In the genomic region with DNA sequence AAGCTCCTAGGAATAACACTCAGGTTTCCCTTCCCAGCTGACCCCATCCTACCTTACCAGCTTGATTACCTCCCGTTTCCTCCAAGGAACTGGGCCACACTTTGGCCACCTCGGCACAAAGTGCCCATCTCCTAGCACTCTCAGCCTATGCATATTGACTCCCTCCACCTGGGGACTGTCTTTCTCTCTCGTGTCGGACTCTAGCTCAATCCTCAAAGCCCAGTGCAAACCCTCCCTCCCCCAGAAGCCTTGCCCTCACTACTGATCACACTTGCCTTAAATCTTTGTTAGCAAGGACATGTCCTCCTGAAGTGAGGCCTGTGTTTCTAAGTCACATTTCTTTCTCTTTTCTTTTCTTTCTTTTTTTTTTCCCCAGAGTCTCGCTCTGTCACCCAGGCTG, we compare ENCODE assay signal across 18 cellular contexts. TPM values are rescaled to one million over a fixed set of nuclear protein-coding genes. Genes with fewer than 3 reads are reported as not detected.
"Had no signal": no experiment of that assay in that cellular context is flagged by ENCODE, and none has a peak within 500 bp of the region (broad histone marks: within the 10 kb centered on the region; RNA-seq: fewer than 3 reads in every experiment).

No MANE protein-coding gene starts in this region.

- H3K36me3 Mint-ChIP-seq: activated naive CD8-positive, alpha-beta T cell treated with anti-CD3 and anti-CD28 coated beads for 36 hours had no signal

- H3K27me3 Mint-ChIP-seq: activated naive CD8-positive, alpha-beta T cell treated with anti-CD3 and anti-CD28 coated beads for 36 hours; stimulated activated naive CD8-positive, alpha-beta T cell treated with anti-CD3 and anti-CD28 coated beads, Interleukin-15, Interleukin-2, amounts not matched to agents 100 ng/mL and 50 ng/mL, for 24 hours had no signal

- ATAC-seq: activated CD8-positive, alpha-beta T cell treated with anti-CD3 and anti-CD28 coated beads, Interleukin-2, amount 10 ng/mL, durations not matched to agents 7 days and 5 days; left lobe of liver; lower lobe of right lung; mucosa of descending colon had no signal

- H3K27ac ChIP-seq: lower lobe of right lung, prostate gland, tibial artery, VCaP had no signal

- H3K36me3 ChIP-seq: lower lobe of right lung, prostate gland had no signal

- H3K9me3 Mint-ChIP-seq: activated naive CD8-positive, alpha-beta T cell treated with anti-CD3 and anti-CD28 coated beads for 36 hours; activated T-helper 2 cell treated with anti-CD3 and anti-CD28 coated beads, Interferon-gamma antibody, Interleukin-2, Interleukin-4, amounts not matched to agents 10 μg/mL and 5 μg/mL and 100 μg/mL, durations not matched to agents 14 hours and 24 hours and 36 hours; stimulated activated naive CD8-positive, alpha-beta T cell treated with anti-CD3 and anti-CD28 coated beads, Interleukin-15, Interleukin-2, amounts not matched to agents 100 ng/mL and 50 ng/mL, for 24 hours had no signal

- H3K4me3 ChIP-seq: lower lobe of right lung, mucosa of descending colon, prostate gland, tibial artery had no signal

- H3K27me3 ChIP-seq: tibial artery had no signal

- H3K27ac Mint-ChIP-seq: activated CD8-positive, alpha-beta T cell treated with anti-CD3 and anti-CD28 coated beads, Interleukin-2, amount 10 ng/mL, durations not matched to agents 7 days and 5 days; activated naive CD8-positive, alpha-beta T cell treated with anti-CD3 and anti-CD28 coated beads for 36 hours; activated T-helper 2 cell treated with anti-CD3 and anti-CD28 coated beads, Interferon-gamma antibody, Interleukin-2, Interleukin-4, amounts not matched to agents 10 μg/mL and 5 μg/mL and 100 μg/mL, durations not matched to agents 14 hours and 24 hours and 36 hours; stimulated activated naive CD8-positive, alpha-beta T cell treated with anti-CD3 and anti-CD28 coated beads, Interleukin-15, Interleukin-2, amounts not matched to agents 100 ng/mL and 50 ng/mL, for 24 hours had no signal

- H3K4me3 Mint-ChIP-seq: activated CD8-positive, alpha-beta T cell treated with anti-CD3 and anti-CD28 coated beads, Interleukin-2, amount 10 ng/mL, durations not matched to agents 7 days and 5 days; activated naive CD8-positive, alpha-beta T cell treated with anti-CD3 and anti-CD28 coated beads for 36 hours; stimulated activated naive CD8-positive, alpha-beta T cell treated with anti-CD3 and anti-CD28 coated beads, Interleukin-15, Interleukin-2, amounts not matched to agents 100 ng/mL and 50 ng/mL, for 24 hours had no signal

- H3K9me3 ChIP-seq: lower lobe of right lung, mucosa of descending colon, prostate gland, tibial artery had no signal

- DNase-seq: activated CD4-positive, alpha-beta T cell treated with anti-CD3 and anti-CD28 coated beads for 1 hour; activated CD4-positive, alpha-beta T cell treated with anti-CD3 and anti-CD28 coated beads, Interleukin-2, amount 50 U/mL, for 1 hour; activated CD8-positive, alpha-beta T cell treated with anti-CD3 and anti-CD28 coated beads, Interleukin-2, amount 10 ng/mL, durations not matched to agents 7 days and 5 days; activated naive CD4-positive, alpha-beta T cell treated with Interleukin-2 at 50 U/mL for 16 hours; activated naive CD8-positive, alpha-beta T cell treated with anti-CD3 and anti-CD28 coated beads for 36 hours; cortex of kidney; lower lobe of right lung; mesendoderm; mucosa of descending colon; stimulated activated CD4-positive, alpha-beta T cell treated with anti-CD3 and anti-CD28 coated beads, Interleukin-4, amount 100 ng/mL, for 1 hour; tibial artery had no signal

RNA-seq across cellular contexts. Expression of gene RAB26, which starts 2.6 kb away (rescaled TPM):
- total RNA-seq: T-helper 2 cell treated with Interferon-gamma antibody and Interleukin-4, amounts not matched to agents 100 ng/mL and 5 ng/mL, for 36 hours had no signal

RNA-seq across cellular contexts. Expression of gene CASKIN1, which starts 50.6 kb away (rescaled TPM):
- total RNA-seq: osteoblast had no signal
